In the genomic region with DNA sequence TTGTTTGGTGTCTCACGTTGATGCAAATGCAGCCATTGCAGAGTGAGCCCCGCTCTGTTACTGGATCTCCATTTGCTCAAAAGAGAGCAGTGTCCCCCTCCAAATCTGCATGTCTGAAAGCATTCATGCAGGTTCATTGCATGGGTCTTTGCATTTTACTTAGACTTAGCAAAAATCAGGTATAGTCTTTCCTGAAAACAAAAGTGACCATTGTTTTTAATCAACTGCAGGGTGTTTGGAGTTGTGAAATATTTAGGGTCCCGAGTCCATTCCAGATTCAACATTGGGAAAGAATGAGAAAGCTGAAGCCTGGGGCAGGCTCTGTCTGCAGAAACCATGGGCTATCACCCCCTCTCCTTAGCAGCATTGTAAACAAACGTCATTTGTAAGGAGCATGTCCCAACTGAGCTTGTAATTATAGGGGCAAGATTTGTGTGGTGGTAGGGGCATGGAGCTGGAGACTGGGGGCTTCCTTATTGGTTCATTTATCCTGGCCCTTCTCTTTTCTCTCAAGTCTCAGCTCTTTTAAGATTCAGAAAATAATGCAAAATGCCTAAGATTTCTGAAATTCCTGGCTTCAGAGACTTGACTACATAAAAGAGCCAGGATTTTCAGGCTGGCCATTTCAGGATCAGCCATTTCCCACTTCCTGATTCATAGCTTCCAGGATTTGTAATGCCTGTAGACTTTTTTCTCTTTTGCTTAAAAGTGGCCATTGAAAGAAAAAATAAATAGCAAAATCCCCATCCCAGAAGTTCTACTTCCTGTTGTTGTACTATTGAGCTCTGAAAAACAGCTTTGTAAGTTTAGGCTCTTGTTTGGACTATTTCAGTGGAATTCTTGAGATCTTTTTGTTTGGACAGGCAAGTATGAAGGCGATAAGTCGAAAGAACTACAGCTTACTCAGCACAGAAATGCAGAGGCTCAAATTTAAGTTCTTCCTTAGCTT, we compare ENCODE assay signal across 12 cellular contexts. TPM values are rescaled to one million over a fixed set of nuclear protein-coding genes. Genes with fewer than 3 reads are reported as not detected.
DNase-seq lines count a peak whose midpoint lies in the region; ATAC-seq, FAIRE-seq and TF ChIP-seq lines count a peak whose summit lies in the region.
"Had no signal": no experiment of that assay in that cellular context is flagged by ENCODE, and none has a peak within 500 bp of the region (broad histone marks: within the 10 kb centered on the region; RNA-seq: fewer than 3 reads in every experiment).

No MANE protein-coding gene starts in this region.

- H3K4me3 ChIP-seq in iPS-15b (ENCODE audit: low read depth, low read length) (peak overlapping the region; percentile 23), retinal pigment epithelial cell (ENCODE audit: low read length) (peak overlapping the region; percentile 13)

- peak overlapping the region; percentile 41 for H3K9ac ChIP-seq in iPS-15b (ENCODE audit: low read depth, low read length)

- ATAC-seq in HG02571 (IDR thresholded peaks at IDR 0.05; ENCODE audit: unreplicated experiment): no peak
- ATAC-seq in stimulated activated naive CD8-positive, alpha-beta T cell treated with anti-CD3 and anti-CD28 coated beads, Interleukin-15, Interleukin-2, amounts not matched to agents 100 U/mL and 50 U/mL, for 24 hours: no peak

- H3K36me3 ChIP-seq in iPS-15b (ENCODE audit: control insufficient read depth, insufficient read depth, low read length): no peaks in the 10 kb centered on the region

- no peak for TF ChIP-seq CTCF in retinal pigment epithelial cell (conservative IDR thresholded peaks at IDR 0.05; ENCODE audit: low read depth, low read length)

- DNase-seq in GM03348 (ENCODE audit: low spot score): peak; percentile 61
- DNase-seq in astrocyte of the hippocampus (ENCODE audit: low read depth, low spot score): peak; percentile 83
- DNase-seq in retinal pigment epithelial cell (ENCODE audit: low read depth): peak; percentile 61
- no peak for DNase-seq in GM12891 (ENCODE audit: insufficient read length, low spot score)
- DNase-seq in HuH-7.5 (ENCODE audit: low spot score): no peak
- no peak for DNase-seq in stimulated activated naive CD8-positive, alpha-beta T cell treated with anti-CD3 and anti-CD28 coated beads, Interleukin-15, Interleukin-2, amounts not matched to agents 100 U/mL and 50 U/mL, for 24 hours
- DNase-seq: activated naive CD4-positive, alpha-beta T cell treated with anti-CD3 and anti-CD28 coated beads, Interleukin-2, amount 10 ng/mL, durations not matched to agents 7 days and 5 days; NCI-H2107 had no signal

- no peak for TF ChIP-seq POLR2A in GM12891 (IDR thresholded peaks at IDR 0.05; ENCODE audit: low read depth, low read length)

- H3K27me3 ChIP-seq in iPS-15b (ENCODE audit: control insufficient read depth, insufficient read depth, low read length): no peaks in the 10 kb centered on the region

- peaks cover 54% of the 10 kb centered on the region for H3K4me1 ChIP-seq in iPS-15b (ENCODE audit: control insufficient read depth, insufficient read depth, low read length)

- H3K9me3 ChIP-seq in iPS-15b (ENCODE audit: control insufficient read depth, insufficient read depth, low read length): no peaks in the 10 kb centered on the region

- FAIRE-seq in GM12891 (lab: Jason Lieb, UNC): no peak
- FAIRE-seq: D721Med, keratinocyte had no signal

TF ChIP-seq in GM12891, 5 proteins besides CTCF, POLR2A, EP300 and RAD21:
- no peak for TF ChIP-seq POU2F2 (IDR thresholded peaks at IDR 0.05; ENCODE audit: low read depth, low read length)
- TF ChIP-seq SPI1 (IDR thresholded peaks at IDR 0.05; ENCODE audit: low read depth, low read length): no peak
- no peak for TF ChIP-seq TAF1 (IDR thresholded peaks at IDR 0.05; ENCODE audit: low read depth, low read length)
- TF ChIP-seq POLR2AphosphoS5 (IDR thresholded peaks at IDR 0.05; ENCODE audit: low read depth, low read length): no peak
- no peak for TF ChIP-seq PAX5 (IDR thresholded peaks at IDR 0.05; ENCODE audit: insufficient read depth, low read length, severe bottlenecking)

RNA-seq across cellular contexts. Expression of a gene that starts 23.0 kb away (rescaled TPM):
- polyA plus RNA-seq in GM12891 (2012; ENCODE audit: low read depth, missing spikeins): 0.89 TPM

Comparison
In these comparisons a context has a peak if more than half of its experiments do, and no peak if none do; other contexts are left out.
1. DNase-seq: peak in GM03348 (single experiment), astrocyte of the hippocampus (single experiment) and retinal pigment epithelial cell (single experiment); none in GM12891 (single experiment), HuH-7.5 (single experiment) and stimulated activated naive CD8-positive, alpha-beta T cell treated with anti-CD3 and anti-CD28 coated beads, Interleukin-15, Interleukin-2, amounts not matched to agents 100 U/mL and 50 U/mL, for 24 hours (single experiment).